In the genomic region with DNA sequence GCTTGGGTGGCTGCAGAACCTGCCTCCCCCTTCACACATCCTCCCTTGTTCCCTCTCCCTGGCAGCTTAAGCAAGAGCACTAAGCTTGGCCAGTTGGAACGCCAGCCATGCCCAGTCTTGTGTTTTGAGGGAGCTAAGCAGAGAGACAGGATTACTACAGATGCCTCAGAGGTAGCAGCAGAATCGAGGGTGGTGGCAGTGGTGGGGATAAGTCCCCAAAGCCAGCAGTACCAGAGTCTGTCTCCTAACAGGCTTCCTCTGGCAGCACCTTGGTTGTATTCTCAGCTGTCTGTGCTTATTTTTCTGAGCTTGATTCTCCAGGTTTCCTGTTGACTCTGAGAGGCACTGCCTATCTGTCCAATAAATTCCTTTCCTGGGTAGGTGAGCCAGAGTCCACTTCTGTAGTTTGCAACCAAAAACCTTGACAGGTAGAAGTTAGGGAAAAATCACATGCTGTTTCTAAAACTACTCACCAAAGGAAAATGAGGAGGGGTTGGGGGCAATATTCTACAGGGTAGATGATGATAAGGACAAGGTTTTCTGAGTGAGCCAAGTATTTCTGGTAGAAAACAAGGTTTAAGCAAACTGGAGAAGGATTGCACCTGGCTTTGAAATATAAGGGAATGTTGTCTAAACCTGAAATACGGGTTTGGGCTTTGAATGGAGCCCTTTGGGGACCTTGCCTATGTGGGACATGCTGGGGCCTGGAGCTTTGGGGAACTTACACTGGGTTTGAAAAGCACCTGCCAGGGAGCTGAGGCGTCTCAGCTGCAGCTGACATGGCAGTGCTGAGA, we compare ENCODE assay signal across 9 cellular contexts.
DNase-seq lines count a peak whose midpoint lies in the region; TF ChIP-seq lines count a peak whose summit lies in the region.
"Had no signal": no experiment of that assay in that cellular context is flagged by ENCODE, and none has a peak within 500 bp of the region (broad histone marks: within the 10 kb centered on the region; RNA-seq: fewer than 3 reads in every experiment).

No MANE protein-coding gene starts in this region.

- no peak overlapping the region for H2AFZ ChIP-seq in hepatocyte

- H3K27me3 Mint-ChIP-seq in endothelial cell (ENCODE audit: unreplicated experiment) = no peaks in the 10 kb centered on the region

- DNase-seq in NCI-H345 (lab: John Stamatoyannopoulos, UW) (peak; percentile 21), NCI-H345 treated with DMSO at 0.1 percent for 48 hours (lab: John Stamatoyannopoulos, UW; ENCODE audit: unreplicated experiment) (no peak), NCI-H1105 (lab: John Stamatoyannopoulos, UW) (peak; percentile 31), hepatocyte (ENCODE audit: low spot score) (peak; percentile 56), DMS 273 (lab: John Stamatoyannopoulos, UW; ENCODE audit: unreplicated experiment) (no peak), UCSD-AML1 (lab: John Stamatoyannopoulos, UW; ENCODE audit: unreplicated experiment) (no peak), endothelial cell (ENCODE audit: low spot score) (no peak)

- no peak for TF ChIP-seq CTCF in hepatocyte (IDR thresholded peaks at IDR 0.05; ENCODE audit: poor library complexity)
- no peak for TF ChIP-seq CTCF in endothelial cell (IDR thresholded peaks at IDR 0.05; ENCODE audit: unreplicated experiment)

- H3K9me3 ChIP-seq in hepatocyte (ENCODE audit: low read depth) (no peaks in the 10 kb centered on the region), thymus (ENCODE audit: control insufficient read depth) (no peaks in the 10 kb centered on the region)

- H3K27ac ChIP-seq in hepatocyte = peak overlapping the region; percentile 94
- H3K27ac ChIP-seq in thymus (ENCODE audit: low read depth) = peak overlapping the region; percentile 77

- H3K9me2 ChIP-seq in hepatocyte (replicated peaks; ENCODE audit: insufficient read depth) = no peaks in the 10 kb centered on the region

- H3K4me2 ChIP-seq in hepatocyte = peak overlapping the region; percentile 60

- H3K9me3 Mint-ChIP-seq in endothelial cell (ENCODE audit: unreplicated experiment) = no peaks in the 10 kb centered on the region

- H3K4me1 ChIP-seq in hepatocyte (ENCODE audit: insufficient read depth) (peaks cover 32% of the 10 kb centered on the region), thymus (ENCODE audit: control insufficient read depth, insufficient read depth, low read length) (peaks cover 7% of the 10 kb centered on the region)

- H3K4me1 Mint-ChIP-seq in endothelial cell (ENCODE audit: unreplicated experiment) = peaks cover 22% of the 10 kb centered on the region

- peaks cover 80% of the 10 kb centered on the region for H3K79me2 ChIP-seq in hepatocyte

- H3K4me3 ChIP-seq in hepatocyte (no peak overlapping the region), thymus (ENCODE audit: low read length) (no peak overlapping the region)
- H3K4me3 ChIP-seq: K562 had no signal

- WGBS in hepatocyte (ENCODE audit: low lambda C conversion rate, missing lambda C conversion rate) = 60% methylated on average over 4 of the region's 4 CpGs
- 52% methylated on average over 4 of the region's 4 CpGs for WGBS in thymus

- H3K27me3 ChIP-seq in hepatocyte = no peaks in the 10 kb centered on the region
- H3K27me3 ChIP-seq in thymus (ENCODE audit: control insufficient read depth, insufficient read depth) = no peaks in the 10 kb centered on the region

- no peaks in the 10 kb centered on the region for H3K36me3 ChIP-seq in hepatocyte (replicated peaks; ENCODE audit: insufficient read depth, low read depth)
- no peaks in the 10 kb centered on the region for H3K36me3 ChIP-seq in thymus (ENCODE audit: control insufficient read depth, insufficient read depth)

- no peaks in the 10 kb centered on the region for H4K20me1 ChIP-seq in hepatocyte (ENCODE audit: insufficient read depth, poor library complexity, severe bottlenecking)

- H3K27ac Mint-ChIP-seq in endothelial cell (ENCODE audit: unreplicated experiment) = no peak overlapping the region

- peaks cover 5% of the 10 kb centered on the region for H3K36me3 Mint-ChIP-seq in endothelial cell (ENCODE audit: low read depth, unreplicated experiment)

- no peak overlapping the region for H3K4me3 Mint-ChIP-seq in endothelial cell (ENCODE audit: unreplicated experiment)

Comparison
In these comparisons a context has a peak if more than half of its experiments do, and no peak if none do; other contexts are left out.
1. DNase-seq: peak in NCI-H345 (single experiment), NCI-H1105 (single experiment) and hepatocyte (single experiment); none in NCI-H345 treated with DMSO at 0.1 percent for 48 hours (single experiment), DMS 273 (single experiment), UCSD-AML1 (single experiment) and endothelial cell (single experiment).